Comparison of ENCODE assay signal across 14 cellular contexts in the genomic region with DNA sequence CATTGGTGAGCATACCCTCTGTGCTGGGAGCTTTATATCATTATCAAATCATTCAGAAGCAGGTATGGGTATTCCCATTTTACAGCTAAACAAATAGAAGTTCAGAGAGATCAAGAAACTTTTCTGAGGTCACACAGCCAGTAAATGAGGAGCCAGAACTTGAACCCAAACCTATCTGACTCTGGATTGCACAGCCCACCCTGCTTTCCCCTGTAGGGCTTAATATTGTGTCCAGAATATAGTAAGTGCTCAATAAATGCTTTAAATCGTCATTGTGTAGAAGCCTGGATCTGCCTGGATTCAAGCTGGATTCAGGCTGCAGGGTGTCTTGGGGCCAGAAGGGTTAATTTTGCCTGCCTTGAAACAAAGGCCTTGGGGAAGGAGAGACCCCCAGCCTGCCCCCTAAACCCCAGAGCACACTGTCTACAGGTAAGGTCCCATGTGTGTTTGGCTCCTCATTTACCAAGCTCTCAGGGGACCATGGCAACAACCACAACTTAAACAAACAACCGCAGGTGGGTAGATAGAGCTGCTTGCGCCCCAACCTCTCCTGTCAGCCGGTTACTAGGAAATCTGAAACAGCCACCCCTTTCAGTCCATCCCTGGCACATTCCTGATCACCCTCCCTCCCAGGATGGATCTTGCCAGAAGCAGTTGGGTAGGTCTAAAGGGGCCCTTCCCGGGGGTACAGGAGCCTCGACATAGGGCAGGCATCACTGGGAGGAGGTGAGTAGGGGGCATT. TPM values are rescaled to one million over a fixed set of nuclear protein-coding genes. Genes with fewer than 3 reads are reported as not detected.
DNase-seq lines count a peak whose midpoint lies in the region; ATAC-seq, FAIRE-seq and TF ChIP-seq lines count a peak whose summit lies in the region.
"Had no signal": no experiment of that assay in that cellular context is flagged by ENCODE, and none has a peak within 500 bp of the region (broad histone marks: within the 10 kb centered on the region; RNA-seq: fewer than 3 reads in every experiment).

No MANE protein-coding gene starts in this region.

- TF ChIP-seq POLR2A in K562 (conservative IDR thresholded peaks at IDR 0.05) (no peak), upper lobe of left lung (IDR thresholded peaks at IDR 0.05) (peak in 1 of 4 donors; percentile 10)

- no peak overlapping the region for H3K18ac ChIP-seq in neuronal stem cell (ENCODE audit: low read length)

- peaks cover 6% of the 10 kb centered on the region for H3K27me3 Mint-ChIP-seq in activated naive CD8-positive, alpha-beta T cell treated with anti-CD3 and anti-CD28 coated beads, Interleukin-2, amount 10 ng/mL, durations not matched to agents 7 days and 5 days
- H3K27me3 Mint-ChIP-seq in activated naive CD8-positive, alpha-beta T cell treated with anti-CD3 and anti-CD28 coated beads, Interleukin-2, amount 50 U/mL, for 24 hours = peaks cover 13% of the 10 kb centered on the region

- no peak overlapping the region for H3K27ac ChIP-seq in K562 (ENCODE audit: extremely low read depth, low read depth, low read length)
- no peak overlapping the region for H3K27ac ChIP-seq in upper lobe of left lung
- H3K27ac ChIP-seq in neuronal stem cell (replicated peaks; ENCODE audit: low read length) = no peak overlapping the region

- no peak overlapping the region for H2BK12ac ChIP-seq in neuronal stem cell (ENCODE audit: low read length)

- H2BK15ac ChIP-seq in neuronal stem cell (ENCODE audit: low read length) = no peak overlapping the region

- H3K9ac ChIP-seq in K562 (ENCODE audit: insufficient read depth in 1 of 2, low read depth in 2 of 2, low read length in 2 of 2) = no peak overlapping the region
- H3K9ac ChIP-seq in neuronal stem cell (ENCODE audit: low read depth, low read length, poor library complexity) = no peak overlapping the region

- H3K9me3 Mint-ChIP-seq in activated naive CD8-positive, alpha-beta T cell treated with anti-CD3 and anti-CD28 coated beads, Interleukin-2, amount 10 ng/mL, durations not matched to agents 7 days and 5 days = peaks cover 1% of the 10 kb centered on the region
- H3K9me3 Mint-ChIP-seq in activated naive CD8-positive, alpha-beta T cell treated with anti-CD3 and anti-CD28 coated beads, Interleukin-2, amount 50 U/mL, for 24 hours = no peaks in the 10 kb centered on the region
- H3K9me3 Mint-ChIP-seq: activated naive CD4-positive, alpha-beta T cell treated with anti-CD3 and anti-CD28 coated beads, Interleukin-2, amount 50 U/mL, for 24 hours had no signal

- TF ChIP-seq CTCF in K562 (IDR thresholded peaks at IDR 0.05 in 2 of 3, conservative IDR thresholded peaks at IDR 0.05 in 1 of 3; ENCODE audit: insufficient read depth in 2 of 3, low read depth in 1 of 3, low read length in 3 of 3) = no peak
- TF ChIP-seq CTCF in upper lobe of left lung (IDR thresholded peaks at IDR 0.05) = no peak

- intact Hi-C loops in K562 (cut with micrococcal nuclease) = no loop called here

- no peak overlapping the region for H4K8ac ChIP-seq in neuronal stem cell (ENCODE audit: low read depth, low read length)

- H3K4me1 Mint-ChIP-seq in activated naive CD8-positive, alpha-beta T cell treated with anti-CD3 and anti-CD28 coated beads, Interleukin-2, amount 10 ng/mL, durations not matched to agents 7 days and 5 days = peaks cover 13% of the 10 kb centered on the region
- H3K4me1 Mint-ChIP-seq in activated naive CD8-positive, alpha-beta T cell treated with anti-CD3 and anti-CD28 coated beads, Interleukin-2, amount 50 U/mL, for 24 hours = no peaks in the 10 kb centered on the region

- in situ Hi-C loops in K562 (cut with MboI) = loop anchor here (25.0 kb wide), 1 partner anchor 363 kb away; no protein-coding TSS in a partner anchor

- no peak overlapping the region for H3K23ac ChIP-seq in neuronal stem cell (ENCODE audit: low read depth, low read length, poor library complexity)

- H3K14ac ChIP-seq in neuronal stem cell (ENCODE audit: low read length) = no peak overlapping the region

- WGBS in K562 (ENCODE audit: insufficient coverage, low coverage, missing lambda C conversion rate) = 1% methylated on average over 6 of the region's 6 CpGs
- 38 to 55% methylated on average over 5 to 6 of the region's 6 CpGs for WGBS in upper lobe of left lung, 2 donors
- no CpG with 5 or more reads among the region's 6 CpGs for WGBS in neuronal stem cell (ENCODE audit: extremely low coverage in 2 of 2, insufficient read length in 2 of 2, insufficient replicate concordance in 1 of 2), 2 donors

- no peak overlapping the region for H4K91ac ChIP-seq in neuronal stem cell (ENCODE audit: low read depth, low read length, poor library complexity)

- H3K27me3 ChIP-seq in K562 (ENCODE audit: control insufficient read depth in 2 of 2, insufficient read depth in 2 of 2, low read length in 2 of 2) (peaks cover 4 to 41% of the 10 kb centered on the region in 2 experiments; a peak in 4 of 5 replicates), upper lobe of left lung (no peaks in the 10 kb centered on the region), neuronal stem cell (ENCODE audit: control insufficient read depth in 3 of 3, insufficient read depth in 3 of 3, low read depth in 1 of 3, low read length in 3 of 3) (peaks cover 0 to 30% (median 2%) of the 10 kb centered on the region in 3 experiments)

- peaks cover 0 to 6% of the 10 kb centered on the region in 2 experiments; a peak in 2 of 5 replicates for H3K4me1 ChIP-seq in K562 (replicated peaks in 1 of 2; ENCODE audit: control insufficient read depth in 2 of 2, insufficient read depth in 2 of 2, low read length in 2 of 2)
- H3K4me1 ChIP-seq in upper lobe of left lung = peaks cover 0 to 9% (median 7%) of the 10 kb centered on the region in 4 donors
- peaks cover 0 to 3% of the 10 kb centered on the region in 2 donors for H3K4me1 ChIP-seq in neuronal stem cell (ENCODE audit: control insufficient read depth in 2 of 2, insufficient read depth in 1 of 2, low read depth in 1 of 2, low read length in 2 of 2)
- H3K4me1 ChIP-seq: BE2C had no signal

- H3K9me3 ChIP-seq in K562 (replicated peaks; ENCODE audit: control insufficient read depth, insufficient read depth, low read depth, low read length) = no peaks in the 10 kb centered on the region
- H3K9me3 ChIP-seq in upper lobe of left lung = no peaks in the 10 kb centered on the region
- H3K9me3 ChIP-seq in neuronal stem cell (replicated peaks in 1 of 2; ENCODE audit: control insufficient read depth in 2 of 2, insufficient read depth in 1 of 2, low read depth in 1 of 2, low read length in 2 of 2) = no peaks in the 10 kb centered on the region
- H3K9me3 ChIP-seq: BE2C had no signal

- POLR2A ChIA-PET in activated naive CD8-positive, alpha-beta T cell treated with anti-CD3 and anti-CD28 coated beads, Interleukin-2, amount 10 ng/mL, durations not matched to agents 7 days and 5 days (lab: Charles Lee) = interaction anchor here (0.6 kb wide), 1 partner anchor 304 kb away, joined by 3 read pairs; no protein-coding TSS in a partner anchor
- POLR2A ChIA-PET in K562 (lab: Yijun Ruan, JAX) = no interaction called here

- H2BK5ac ChIP-seq in neuronal stem cell (ENCODE audit: low read length) = no peak overlapping the region

- H3K4me2 ChIP-seq in K562 (ENCODE audit: insufficient read depth, low read length) (no peak overlapping the region), neuronal stem cell (ENCODE audit: insufficient read depth, low read length, poor library complexity, severe bottlenecking) (no peak overlapping the region)

- H3K27ac Mint-ChIP-seq in activated naive CD8-positive, alpha-beta T cell treated with anti-CD3 and anti-CD28 coated beads, Interleukin-2, amount 10 ng/mL, durations not matched to agents 7 days and 5 days = no peak overlapping the region
- no peak overlapping the region for H3K27ac Mint-ChIP-seq in activated naive CD8-positive, alpha-beta T cell treated with anti-CD3 and anti-CD28 coated beads, Interleukin-2, amount 50 U/mL, for 24 hours
- H3K27ac Mint-ChIP-seq: activated naive CD4-positive, alpha-beta T cell treated with anti-CD3 and anti-CD28 coated beads, Interleukin-2, amount 50 U/mL, for 24 hours had no signal

- H2AFZ ChIP-seq in K562 (ENCODE audit: low read depth, low read length) = no peak overlapping the region
- H2AFZ ChIP-seq in neuronal stem cell (ENCODE audit: low read length) = no peak overlapping the region

- H4K20me1 ChIP-seq in K562 (replicated peaks; ENCODE audit: control insufficient read depth, insufficient read depth, low read length) = no peaks in the 10 kb centered on the region

- no TSS peak for BruUV-seq in K562 (replicated peaks; lab: Mats Ljungman, UMichigan)

- no peak overlapping the region for H2BK120ac ChIP-seq in neuronal stem cell (ENCODE audit: low read depth, low read length)

- no peaks in the 10 kb centered on the region for H3K36me3 Mint-ChIP-seq in activated naive CD8-positive, alpha-beta T cell treated with anti-CD3 and anti-CD28 coated beads, Interleukin-2, amount 10 ng/mL, durations not matched to agents 7 days and 5 days
- H3K36me3 Mint-ChIP-seq in activated naive CD8-positive, alpha-beta T cell treated with anti-CD3 and anti-CD28 coated beads, Interleukin-2, amount 50 U/mL, for 24 hours (ENCODE audit: low read depth) = no peaks in the 10 kb centered on the region
- H3K36me3 Mint-ChIP-seq: activated naive CD4-positive, alpha-beta T cell treated with anti-CD3 and anti-CD28 coated beads, Interleukin-2, amount 50 U/mL, for 24 hours had no signal

- TF ChIP-seq EP300 in K562 (IDR thresholded peaks at IDR 0.05; ENCODE audit: low read length) (no peak), upper lobe of left lung (IDR thresholded peaks at IDR 0.05) (no peak)

- H3K36me3 ChIP-seq in K562 (ENCODE audit: control insufficient read depth, insufficient read depth, low read length) (no peaks in the 10 kb centered on the region), upper lobe of left lung (no peaks in the 10 kb centered on the region), neuronal stem cell (replicated peaks in 1 of 2; ENCODE audit: control insufficient read depth in 2 of 2, insufficient read depth in 2 of 2, low read length in 2 of 2) (no peaks in the 10 kb centered on the region)
- H3K36me3 ChIP-seq: BE2C had no signal

- TF ChIP-seq RAD21 in K562 (CRISPR knock-in tag; conservative IDR thresholded peaks at IDR 0.05 in 1 of 2, IDR thresholded peaks at IDR 0.05 in 1 of 2) = no peak

- CTCF ChIA-PET in K562 (lab: Yijun Ruan, JAX; ENCODE audit: low intra/inter-chr PET ratio) = no interaction called here

- H3K4me3 ChIP-seq in K562 (no peak overlapping the region), upper lobe of left lung (no peak overlapping the region), neuronal stem cell (ENCODE audit: low read length in 2 of 2) (no peak overlapping the region)

- DNase-seq in activated naive CD8-positive, alpha-beta T cell treated with anti-CD3 and anti-CD28 coated beads, Interleukin-2, amount 10 ng/mL, durations not matched to agents 7 days and 5 days = no peak
- no peak for DNase-seq in activated naive CD8-positive, alpha-beta T cell treated with anti-CD3 and anti-CD28 coated beads, Interleukin-2, amount 50 U/mL, for 24 hours
- peak; percentile 86 for DNase-seq in NCI-H2171 treated with DMSO at 0.1 percent for 48 hours (lab: John Stamatoyannopoulos, UW)
- no peak for DNase-seq in K562 (ENCODE audit: extremely low read depth in 1 of 4, low spot score in 3 of 4)
- peak in 1 of 2 donors; percentile 37 for DNase-seq in upper lobe of left lung
- no peak for DNase-seq in C1 segment of cervical spinal cord (lab: John Stamatoyannopoulos, UW)
- DNase-seq in neuronal stem cell (ENCODE audit: low spot score) = no peak
- DNase-seq: activated CD4-positive, alpha-beta T cell treated with anti-CD3 and anti-CD28 coated beads for 48 hours; BE2C had no signal

- H3K9me1 ChIP-seq in K562 (ENCODE audit: control insufficient read depth, insufficient read depth, low read length) = no peaks in the 10 kb centered on the region

- peak; percentile 51 for ATAC-seq in activated naive CD8-positive, alpha-beta T cell treated with anti-CD3 and anti-CD28 coated beads, Interleukin-2, amount 10 ng/mL, durations not matched to agents 7 days and 5 days (ENCODE audit: low read depth)
- no peak for ATAC-seq in activated naive CD8-positive, alpha-beta T cell treated with anti-CD3 and anti-CD28 coated beads, Interleukin-2, amount 50 U/mL, for 24 hours
- ATAC-seq in K562 (no peak), upper lobe of left lung (ENCODE audit: low FRiP score in 2 of 2) (peak; percentile 24 to 62), HG02852 (IDR thresholded peaks at IDR 0.05; ENCODE audit: unreplicated experiment) (no peak)
- ATAC-seq: sciatic nerve had no signal

- H3K4me3 Mint-ChIP-seq in activated naive CD8-positive, alpha-beta T cell treated with anti-CD3 and anti-CD28 coated beads, Interleukin-2, amount 10 ng/mL, durations not matched to agents 7 days and 5 days = no peak overlapping the region
- no peak overlapping the region for H3K4me3 Mint-ChIP-seq in activated naive CD8-positive, alpha-beta T cell treated with anti-CD3 and anti-CD28 coated beads, Interleukin-2, amount 50 U/mL, for 24 hours
- H3K4me3 Mint-ChIP-seq: activated naive CD4-positive, alpha-beta T cell treated with anti-CD3 and anti-CD28 coated beads, Interleukin-2, amount 50 U/mL, for 24 hours had no signal

- H3K4ac ChIP-seq in neuronal stem cell (ENCODE audit: low read length) = no peak overlapping the region

- FAIRE-seq in K562 (lab: Jason Lieb, UNC) = no peak

- H3K79me1 ChIP-seq in neuronal stem cell (ENCODE audit: low read depth, low read length) = no peaks in the 10 kb centered on the region

- no peaks in the 10 kb centered on the region for H3K79me2 ChIP-seq in K562 (ENCODE audit: control insufficient read depth, insufficient read depth, low read length)

- H2AK5ac ChIP-seq in neuronal stem cell (ENCODE audit: low read depth, low read length) = no peak overlapping the region

RNA-seq across cellular contexts. Expression of a gene that starts 3.0 kb away (rescaled TPM):
- total RNA-seq in activated naive CD8-positive, alpha-beta T cell treated with anti-CD3 and anti-CD28 coated beads, Interleukin-2, amount 10 ng/mL, durations not matched to agents 7 days and 5 days = not detected
- not detected in 2 replicates for total RNA-seq in K562 (2011; cell fraction: chromatin; rRNA removed; ENCODE audit: low replicate concordance)
- total RNA-seq in K562 (2011; cell fraction: nucleolus; rRNA removed) = not detected in 2 replicates
- not detected in 2 replicates for total RNA-seq in K562 (2011; cell fraction: nucleoplasm; rRNA removed)
- total RNA-seq in K562 (2014; rRNA removed) (not detected in 2 replicates), K562 (2014; rRNA removed; fragmentation: Illumina TruSeq; extraction: Trizol) (not detected in 2 replicates), K562 (2015; rRNA removed; fragmentation: Illumina TruSeq; extraction: Trizol) (not detected in 2 replicates), K562 (2021) (not detected in 2 replicates), upper lobe of left lung (1 to 10 TPM in 3 of 6 donors, under 1 TPM in 2, not detected in 1; 0.43 to 2.3 (median 1.1) TPM)
- polyA plus RNA-seq in K562 (2011; rRNA removed) (not detected in 2 replicates), K562 (2014; fragmentation: Illumina TruSeq; extraction: Trizol) (not detected in 2 replicates), K562 (2014; fragmentation: Nextera tagmentation; extraction: Ambion mirVana) (not detected), K562 (2014; rRNA removed) (not detected in 2 replicates)
- 0.04 TPM in 1 of 2 replicates, not detected in the other for polyA plus RNA-seq in K562 (2011; cell fraction: cytosol; rRNA removed)
- not detected in 2 replicates for polyA plus RNA-seq in K562 (2011; cell fraction: nucleus; rRNA removed)
- polyA plus RNA-seq in K562 (2012) = not detected in 2 replicates
- not detected in 2 replicates for polyA minus RNA-seq in K562 (2011; rRNA and poly(A)+ RNA removed)
- not detected in 2 replicates for polyA minus RNA-seq in K562 (2011; cell fraction: cytosol; rRNA and poly(A)+ RNA removed)
- not detected in 2 replicates for polyA minus RNA-seq in K562 (2011; cell fraction: nucleus; rRNA and poly(A)+ RNA removed)
- not detected for polyA plus RNA-seq in neuronal stem cell (2013, experiment 1 of 2)
- not detected for polyA plus RNA-seq in neuronal stem cell (2013, experiment 2 of 2)
- total RNA-seq: LHCN-M2, sciatic nerve, subcutaneous adipose tissue had no signal

RNA-seq across cellular contexts. Expression of a gene that starts 30.6 kb away (rescaled TPM):
- total RNA-seq in activated naive CD8-positive, alpha-beta T cell treated with anti-CD3 and anti-CD28 coated beads, Interleukin-2, amount 10 ng/mL, durations not matched to agents 7 days and 5 days = not detected
- 0.19 TPM in 1 of 2 replicates, not detected in the other for total RNA-seq in K562 (2011; cell fraction: chromatin; rRNA removed; ENCODE audit: low replicate concordance)
- not detected in 2 replicates for total RNA-seq in K562 (2011; cell fraction: nucleolus; rRNA removed)
- not detected in 2 replicates for total RNA-seq in K562 (2011; cell fraction: nucleoplasm; rRNA removed)
- not detected in 2 replicates for total RNA-seq in K562 (2014; rRNA removed)
- total RNA-seq in K562 (2014; rRNA removed; fragmentation: Illumina TruSeq; extraction: Trizol) = not detected in 2 replicates
- not detected in 2 replicates for total RNA-seq in K562 (2015; rRNA removed; fragmentation: Illumina TruSeq; extraction: Trizol)
- total RNA-seq in K562 (2021) = not detected in 2 replicates
- 0.03 TPM in 1 of 2 replicates, not detected in the other for polyA plus RNA-seq in K562 (2011; rRNA removed)
- polyA plus RNA-seq in K562 (2011; cell fraction: cytosol; rRNA removed) = 0.03 TPM in 1 of 2 replicates, not detected in the other
- 0.07 TPM in 1 of 2 replicates, not detected in the other for polyA plus RNA-seq in K562 (2011; cell fraction: nucleus; rRNA removed)
- polyA plus RNA-seq in K562 (2012) = 0.04 TPM in 1 of 2 replicates, not detected in the other
- polyA plus RNA-seq in K562 (2014; fragmentation: Illumina TruSeq; extraction: Trizol) = not detected in 2 replicates
- not detected for polyA plus RNA-seq in K562 (2014; fragmentation: Nextera tagmentation; extraction: Ambion mirVana)
- polyA plus RNA-seq in K562 (2014; rRNA removed) = 0.11 TPM in 1 of 2 replicates, not detected in the other
- not detected in 2 replicates for polyA minus RNA-seq in K562 (2011; rRNA and poly(A)+ RNA removed)
- polyA minus RNA-seq in K562 (2011; cell fraction: cytosol; rRNA and poly(A)+ RNA removed) = not detected in 2 replicates
- polyA minus RNA-seq in K562 (2011; cell fraction: nucleus; rRNA and poly(A)+ RNA removed) = not detected in 2 replicates
- total RNA-seq in upper lobe of left lung = 10 to 100 TPM; 11.6 to 41.2 (median 17.7) TPM
- 0.46 TPM for polyA plus RNA-seq in neuronal stem cell (2013, experiment 1 of 2)
- 0.25 TPM for polyA plus RNA-seq in neuronal stem cell (2013, experiment 2 of 2)
- total RNA-seq: LHCN-M2, subcutaneous adipose tissue had no signal

RNA-seq across cellular contexts. Expression of a gene that starts 49.3 kb away (rescaled TPM):
- total RNA-seq in activated naive CD8-positive, alpha-beta T cell treated with anti-CD3 and anti-CD28 coated beads, Interleukin-2, amount 10 ng/mL, durations not matched to agents 7 days and 5 days = 10 to 100 TPM; 63.3 to 64.8 TPM
- total RNA-seq in K562 (2011; cell fraction: chromatin; rRNA removed; ENCODE audit: low replicate concordance) = 10.0 and 26.7 TPM in 2 replicates
- total RNA-seq in K562 (2011; cell fraction: nucleolus; rRNA removed) = 43.5 and 54.1 TPM in 2 replicates
- 28.7 and 33.9 TPM in 2 replicates for total RNA-seq in K562 (2011; cell fraction: nucleoplasm; rRNA removed)
- 52.0 and 66.0 TPM in 2 replicates for total RNA-seq in K562 (2014; rRNA removed)
- total RNA-seq in K562 (2014; rRNA removed; fragmentation: Illumina TruSeq; extraction: Trizol) = 25.2 and 30.1 TPM in 2 replicates
- total RNA-seq in K562 (2015; rRNA removed; fragmentation: Illumina TruSeq; extraction: Trizol) = 34.0 and 38.4 TPM in 2 replicates
- 43.3 and 45.8 TPM in 2 replicates for total RNA-seq in K562 (2021)
- polyA plus RNA-seq in K562 (2011; rRNA removed) = 24.0 and 37.7 TPM in 2 replicates
- 52.1 and 102 TPM in 2 replicates for polyA plus RNA-seq in K562 (2011; cell fraction: cytosol; rRNA removed)
- 36.8 and 44.5 TPM in 2 replicates for polyA plus RNA-seq in K562 (2011; cell fraction: nucleus; rRNA removed)
- polyA plus RNA-seq in K562 (2012) = 37.8 and 39.6 TPM in 2 replicates
- 22.5 and 35.0 TPM in 2 replicates for polyA plus RNA-seq in K562 (2014; fragmentation: Illumina TruSeq; extraction: Trizol)
- polyA plus RNA-seq in K562 (2014; fragmentation: Nextera tagmentation; extraction: Ambion mirVana) = 10 to 100 TPM; 10.7 to 17.5 TPM
- polyA plus RNA-seq in K562 (2014; rRNA removed) = 41.8 and 42.0 TPM in 2 replicates
- polyA minus RNA-seq in K562 (2011; rRNA and poly(A)+ RNA removed) = 12.5 and 13.8 TPM in 2 replicates
- 18.5 and 20.8 TPM in 2 replicates for polyA minus RNA-seq in K562 (2011; cell fraction: cytosol; rRNA and poly(A)+ RNA removed)
- 19.5 and 23.8 TPM in 2 replicates for polyA minus RNA-seq in K562 (2011; cell fraction: nucleus; rRNA and poly(A)+ RNA removed)
- total RNA-seq in upper lobe of left lung = 10 to 100 TPM in 4 of 6 donors, 1 to 10 TPM in 2; 5.8 to 28.4 (median 12.8) TPM
- 14.0 TPM for polyA plus RNA-seq in neuronal stem cell (2013, experiment 1 of 2)
- 14.3 TPM for polyA plus RNA-seq in neuronal stem cell (2013, experiment 2 of 2)

Comparison
In these comparisons a context has a peak if more than half of its experiments do, and no peak if none do; other contexts are left out.
1. ATAC-seq: peak in activated naive CD8-positive, alpha-beta T cell treated with anti-CD3 and anti-CD28 coated beads, Interleukin-2, amount 10 ng/mL, durations not matched to agents 7 days and 5 days (single experiment) and upper lobe of left lung (2 of 2); none in activated naive CD8-positive, alpha-beta T cell treated with anti-CD3 and anti-CD28 coated beads, Interleukin-2, amount 50 U/mL, for 24 hours (single experiment), K562 (single experiment) and HG02852 (single experiment).
2. RNA of a gene that starts 30.6 kb away (total RNA-seq): 11.6 to 41.2 TPM in upper lobe of left lung; not detected in activated naive CD8-positive, alpha-beta T cell treated with anti-CD3 and anti-CD28 coated beads, Interleukin-2, amount 10 ng/mL, durations not matched to agents 7 days and 5 days and 0.19 TPM in K562; every median in the first group is over 10 times any median in the second.